In genomic region chr14:53472306-53472705, GRCh38 we compare ENCODE assay signal across 1 cellular context.
TF ChIP-seq lines count a peak whose summit lies in the region.

No MANE protein-coding gene starts in this region.

TF ChIP-seq in IMR-90, 13 proteins besides CTCF, POLR2A, EP300 and RAD21 (continued from another document):
- TF ChIP-seq USF2 (IDR thresholded peaks at IDR 0.05; ENCODE audit: low read depth, low read length): no peak
- TF ChIP-seq SMC3 (IDR thresholded peaks at IDR 0.05; ENCODE audit: low read depth, low read length): no peak
- peak; percentile 33; the same call in 1 of the 2 replicates for TF ChIP-seq MAFK (IDR thresholded peaks at IDR 0.05; ENCODE audit: low read depth, low read length)
